ENCODE assay signal across 23 cellular contexts in the genomic region with DNA sequence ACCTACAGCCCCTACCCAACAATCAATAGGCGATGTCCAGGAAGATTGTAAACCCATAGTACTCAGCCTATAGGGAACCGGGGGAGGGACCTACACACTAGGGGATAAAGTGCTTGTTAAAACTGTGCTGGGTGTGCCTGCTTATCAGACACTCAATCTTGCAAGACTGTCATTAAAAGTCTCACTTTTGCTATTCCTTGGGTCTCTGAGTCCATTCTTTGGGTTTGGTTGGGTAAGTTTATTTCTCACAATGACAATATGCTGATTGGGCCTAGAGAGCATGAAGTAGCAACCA. TPM values are rescaled to one million over a fixed set of nuclear protein-coding genes. Genes with fewer than 3 reads are reported as not detected.
"Had no signal": no experiment of that assay in that cellular context is flagged by ENCODE, and none has a peak within 500 bp of the region (broad histone marks: within the 10 kb centered on the region; RNA-seq: fewer than 3 reads in every experiment).

No MANE protein-coding gene starts in this region.

- DNase-seq: IMR-90, Karpas-422, KG1, MG63, NCI-H1092 treated with DMSO at 0.1 percent for 48 hours, NCI-H1436, NCI-H187, NCI-H2029, NCI-H2081 treated with DMSO at 0.1 percent for 48 hours, NCI-H2171, NCI-H226, NCI-H446, NCI-H510A, NCI-H524 treated with DMSO at 0.1 percent for 48 hours, NCI-H69, NCI-H774, Right ventricle myocardium superior, RPMI8226, SK-N-SH, SW 1271 had no signal

- ATAC-seq: HepG2 had no signal

RNA-seq across cellular contexts. Expression of gene CLRN3, which starts 59.8 kb away (rescaled TPM):
- total RNA-seq: HepG2, HT1080, IMR-90, Right ventricle myocardium superior, SK-MEL-5 had no signal
